ENCODE assay signal across 1 cellular context in the genomic region with DNA sequence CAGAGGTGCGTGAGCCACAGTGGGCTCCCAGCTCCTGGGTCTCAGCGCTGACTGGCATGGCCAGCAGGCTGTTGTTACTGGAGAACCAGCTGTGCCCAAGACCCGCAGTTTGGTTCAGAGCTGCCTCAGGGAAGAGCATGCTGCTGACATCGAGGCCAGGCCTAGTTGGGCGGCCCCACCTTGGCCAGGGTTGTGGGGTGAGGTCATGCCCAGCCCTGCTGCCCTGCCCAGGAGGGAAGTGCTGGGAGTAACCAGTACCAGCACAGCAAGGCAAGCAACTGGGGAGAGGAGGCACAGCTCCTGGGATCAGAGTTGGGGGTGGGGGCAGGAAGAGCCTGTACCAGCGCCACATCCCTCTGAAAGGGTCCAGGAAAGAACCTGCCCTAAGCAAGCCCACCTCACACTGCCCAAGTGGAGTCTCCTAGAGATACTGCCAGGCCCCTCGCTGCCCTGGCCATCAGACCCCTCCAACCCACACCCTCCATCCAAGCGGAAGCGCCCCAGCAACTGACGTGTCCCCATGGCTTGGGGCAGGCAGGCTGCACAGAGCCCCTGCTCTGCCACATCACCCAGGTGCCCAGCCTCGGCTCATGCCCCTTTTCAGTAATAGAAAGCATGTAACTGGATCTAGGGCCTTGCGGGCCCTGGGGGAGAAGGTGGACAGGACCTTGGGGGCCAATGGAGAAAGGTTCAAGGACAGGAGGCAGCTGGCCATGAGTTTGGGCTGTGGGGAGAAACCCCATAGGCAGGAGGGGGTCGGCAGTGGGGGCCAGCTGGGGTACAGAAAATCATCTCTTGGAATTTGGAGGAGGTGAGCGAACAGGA.
TF ChIP-seq lines count a peak whose summit lies in the region.

No MANE protein-coding gene starts in this region.

TF ChIP-seq in endothelial cell of umbilical vein, 7 proteins besides CTCF, POLR2A, EP300 and RAD21:
- TF ChIP-seq FOS (IDR thresholded peaks at IDR 0.05; ENCODE audit: borderline replicate concordance, insufficient read depth, low read length) (no peak), MAX (IDR thresholded peaks at IDR 0.05; ENCODE audit: insufficient read depth, insufficient read length) (no peak), EZH2 (IDR thresholded peaks at IDR 0.05; ENCODE audit: borderline replicate concordance, low read depth, low read length, severe bottlenecking) (no peak), POLR2AphosphoS5 (IDR thresholded peaks at IDR 0.05; ENCODE audit: insufficient read depth, low read depth, low read length) (no peak), JUN (IDR thresholded peaks at IDR 0.05; ENCODE audit: borderline replicate concordance, insufficient read depth, insufficient read length, low read depth) (no peak)
